In the genomic region with DNA sequence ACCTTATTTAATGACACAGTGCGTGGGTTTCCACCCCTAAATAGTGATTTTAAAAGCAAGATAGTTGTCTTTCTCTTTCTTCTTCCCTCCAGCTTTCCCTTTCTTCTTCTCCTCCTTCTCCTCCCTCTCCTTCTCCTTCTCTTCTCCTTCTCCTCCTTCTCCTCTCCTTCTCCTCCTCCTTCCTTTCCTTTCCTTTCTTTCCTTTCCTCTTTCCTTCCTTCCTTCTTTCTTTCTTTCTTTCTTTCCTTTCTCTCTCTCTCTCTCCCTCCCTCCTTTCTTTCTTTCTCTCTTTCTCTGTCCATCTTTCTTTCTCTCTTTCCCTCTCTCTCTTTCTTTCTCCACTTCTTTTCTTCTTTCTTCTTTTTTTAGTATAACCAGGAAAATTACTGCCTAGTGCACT, we compare ENCODE assay signal across 35 cellular contexts.
"Had no signal": no experiment of that assay in that cellular context is flagged by ENCODE, and none has a peak within 500 bp of the region (broad histone marks: within the 10 kb centered on the region; RNA-seq: fewer than 3 reads in every experiment).

No MANE protein-coding gene starts in this region.

- H3K9me3 ChIP-seq: MG63 had no signal

- H3K36me3 ChIP-seq: MG63 had no signal

- H3K4me3 ChIP-seq: MG63 had no signal

- H3K27me3 ChIP-seq: MG63 had no signal

- DNase-seq: Karpas-422, Kasumi-1, MG63, MM.1S, MV-4-11, NCI-H1048, NCI-H1092, NCI-H1092 treated with DMSO at 0.1 percent for 48 hours, NCI-H1105, NCI-H1105 treated with DMSO at 0.1 percent for 48 hours, NCI-H1417, NCI-H1417 treated with DMSO at 0.1 percent for 48 hours, NCI-H1436, NCI-H1436 treated with DMSO at 0.1 percent for 48 hours, NCI-H1694, NCI-H1694 treated with DMSO at 0.1 percent for 48 hours, NCI-H187, NCI-H187 treated with DMSO at 0.1 percent for 48 hours, NCI-H1930, NCI-H2029, NCI-H2029 treated with DMSO at 0.1 percent for 48 hours, NCI-H2081, NCI-H2081 treated with DMSO at 0.1 percent for 48 hours, NCI-H2107, NCI-H2171, NCI-H2171 treated with DMSO at 0.1 percent for 48 hours, NCI-H2227 treated with DMSO at 0.1 percent for 48 hours, NCI-H226, NCI-H345, NCI-H446, NCI-H446 treated with DMSO at 0.1 percent for 48 hours, NCI-H510A, NCI-H510A treated with DMSO at 0.1 percent for 48 hours, NCI-H524, NCI-H524 treated with DMSO at 0.1 percent for 48 hours had no signal
